In genomic region chr1:248850536-248851251, GRCh38 we compare ENCODE assay signal across 33 cellular contexts. TPM values are rescaled to one million over a fixed set of nuclear protein-coding genes. Genes with fewer than 3 reads are reported as not detected.
DNase-seq lines count a peak whose midpoint lies in the region; ATAC-seq and TF ChIP-seq lines count a peak whose summit lies in the region.
"Had no signal": no experiment of that assay in that cellular context is flagged by ENCODE, and none has a peak within 500 bp of the region (broad histone marks: within the 10 kb centered on the region; RNA-seq: fewer than 3 reads in every experiment).

No MANE protein-coding gene starts in this region.

- no TSS peak for BruUV-seq in IMR-90 (replicated peaks; lab: Mats Ljungman, UMichigan)

- H2BK15ac ChIP-seq in IMR-90 (ENCODE audit: low read depth, low read length) = no peak overlapping the region

- no peak overlapping the region for H3K56ac ChIP-seq in IMR-90 (ENCODE audit: extremely low read depth, insufficient read depth, low read length)

- in situ Hi-C loops in IMR-90 (cut with MboI; ENCODE audit: low sequenced_read_pairs) = no loop called here

- H2BK20ac ChIP-seq in IMR-90 (ENCODE audit: low read depth, low read length) = no peak overlapping the region

- no peaks in the 10 kb centered on the region for H3K4me1 Mint-ChIP-seq in osteocyte (ENCODE audit: unreplicated experiment)
- H3K4me1 Mint-ChIP-seq in stimulated activated naive CD8-positive, alpha-beta T cell treated with anti-CD3 and anti-CD28 coated beads, Interleukin-15, amount 100 ng/mL, for 72 hours = no peaks in the 10 kb centered on the region
- H3K4me1 Mint-ChIP-seq: activated CD4-positive, alpha-beta memory T cell treated with anti-CD3 and anti-CD28 coated beads, Interleukin-2, amount 10 ng/mL, durations not matched to agents 7 days and 5 days had no signal

- H3K4ac ChIP-seq in IMR-90 (ENCODE audit: low read depth, low read length) = no peak overlapping the region

- H2AK9ac ChIP-seq in IMR-90 (replicated peaks; ENCODE audit: low read depth, low read length, poor library complexity) = peak overlapping the region; percentile 23

- H3K36me3 Mint-ChIP-seq in osteocyte (ENCODE audit: unreplicated experiment) = peaks cover 32% of the 10 kb centered on the region

- H3K27me3 ChIP-seq in DND-41 (ENCODE audit: insufficient read depth, low read length, poor library complexity) (no peaks in the 10 kb centered on the region), IMR-90 (ENCODE audit: control insufficient read depth, insufficient read depth, low read length) (no peaks in the 10 kb centered on the region), BE2C (no peaks in the 10 kb centered on the region)
- H3K27me3 ChIP-seq: BLaER1 treated with 17β-estradiol and CSF1 and Interleukin-3, amounts not matched to agents 10 nM and 100 nM; upper lobe of left lung had no signal

- no peaks in the 10 kb centered on the region for H3K27me3 Mint-ChIP-seq in osteocyte (ENCODE audit: unreplicated experiment)
- no peaks in the 10 kb centered on the region for H3K27me3 Mint-ChIP-seq in stimulated activated naive CD8-positive, alpha-beta T cell treated with anti-CD3 and anti-CD28 coated beads, Interleukin-15, amount 100 ng/mL, for 72 hours
- H3K27me3 Mint-ChIP-seq: activated CD4-positive, alpha-beta memory T cell treated with anti-CD3 and anti-CD28 coated beads, Interleukin-2, amount 10 ng/mL, durations not matched to agents 7 days and 5 days; naive B cell; T-helper 17 cell had no signal

- H3K4me3 ChIP-seq in DND-41 (ENCODE audit: low read depth in 1 of 2, low read length in 2 of 2) = no peak overlapping the region
- H3K4me3 ChIP-seq in IMR-90 (ENCODE audit: insufficient read depth, low read depth, low read length) = no peak overlapping the region
- H3K4me3 ChIP-seq in BE2C (ENCODE audit: low read depth, low read length) = no peak overlapping the region
- H3K4me3 ChIP-seq: BLaER1 treated with 17β-estradiol and CSF1 and Interleukin-3, amounts not matched to agents 10 nM and 100 nM; GM23248; psoas muscle; upper lobe of left lung had no signal

- H2BK120ac ChIP-seq in IMR-90 (ENCODE audit: low read depth, low read length) = no peak overlapping the region

- WGBS in IMR-90 (ENCODE audit: extremely low coverage in 2 of 2, insufficient read length in 1 of 2), 2 experiments = no CpG with 5 or more reads among the region's 10 CpGs

- no peak overlapping the region for H3K18ac ChIP-seq in IMR-90 (ENCODE audit: low read depth, low read length)

- H4K91ac ChIP-seq in IMR-90 (ENCODE audit: insufficient read depth, low read depth, low read length) = no peak overlapping the region

- TF ChIP-seq CTCF in DND-41 (IDR thresholded peaks at IDR 0.05; ENCODE audit: borderline replicate concordance, extremely low read depth, low read length, poor library complexity, severe bottlenecking) (no peak), IMR-90 (conservative IDR thresholded peaks at IDR 0.05; ENCODE audit: low read depth, low read length) (no peak), osteocyte (IDR thresholded peaks at IDR 0.05) (no peak), BE2C (IDR thresholded peaks at IDR 0.05; ENCODE audit: low read depth, low read length) (no peak)

- 0 out of 2 replicates have a peak, but pooled peaks cover 3% of the 10 kb centered on the region for H3K4me1 ChIP-seq in DND-41 (ENCODE audit: insufficient read depth, low read length)
- no peaks in the 10 kb centered on the region for H3K4me1 ChIP-seq in IMR-90 (ENCODE audit: control insufficient read depth, insufficient read depth, low read length)
- no peaks in the 10 kb centered on the region for H3K4me1 ChIP-seq in BE2C
- H3K4me1 ChIP-seq: psoas muscle had no signal

- peaks cover 11 to 17% of the 10 kb centered on the region in 2 experiments for H3K79me1 ChIP-seq in IMR-90 (ENCODE audit: low read depth in 1 of 2, low read length in 2 of 2)

- H3K27ac Mint-ChIP-seq in osteocyte (ENCODE audit: unreplicated experiment) = no peak overlapping the region
- no peak overlapping the region for H3K27ac Mint-ChIP-seq in stimulated activated naive CD8-positive, alpha-beta T cell treated with anti-CD3 and anti-CD28 coated beads, Interleukin-15, amount 100 ng/mL, for 72 hours
- H3K27ac Mint-ChIP-seq: activated CD4-positive, alpha-beta memory T cell treated with anti-CD3 and anti-CD28 coated beads, Interleukin-2, amount 10 ng/mL, durations not matched to agents 7 days and 5 days; stimulated activated effector memory CD8-positive, alpha-beta T cell treated with anti-CD3 and anti-CD28 coated beads, Interleukin-12 subunit alpha, Interleukin-12 subunit beta, amount 100 ng/mL, for 72 hours; T-helper 17 cell had no signal

- no peak for TF ChIP-seq POLR2A in IMR-90 (IDR thresholded peaks at IDR 0.05; ENCODE audit: low read depth, low read length)

- no peak overlapping the region for H3K27ac ChIP-seq in DND-41 (ENCODE audit: low read length)
- no peak overlapping the region for H3K27ac ChIP-seq in IMR-90 (ENCODE audit: insufficient read depth, low read length)
- H3K27ac ChIP-seq: GM23248, psoas muscle had no signal

- H3K4me3 Mint-ChIP-seq in osteocyte (ENCODE audit: unreplicated experiment) = no peak overlapping the region
- H3K4me3 Mint-ChIP-seq in stimulated activated naive CD8-positive, alpha-beta T cell treated with anti-CD3 and anti-CD28 coated beads, Interleukin-15, amount 100 ng/mL, for 72 hours = no peak overlapping the region
- H3K4me3 Mint-ChIP-seq: activated CD4-positive, alpha-beta memory T cell treated with anti-CD3 and anti-CD28 coated beads, Interleukin-2, amount 10 ng/mL, durations not matched to agents 7 days and 5 days; naive B cell; stimulated activated effector memory CD8-positive, alpha-beta T cell treated with anti-CD3 and anti-CD28 coated beads, Interleukin-12 subunit alpha, Interleukin-12 subunit beta, amount 100 ng/mL, for 72 hours; T-helper 17 cell had no signal

- DNase-seq in DND-41 (no peak), IMR-90 (no peak), ecto neural progenitor cell (ENCODE audit: low spot score) (peak; percentile 31), osteocyte (ENCODE audit: extremely low spot score, unreplicated experiment) (peak; percentile 62), BE2C (no peak)
- no peak for DNase-seq in stimulated activated naive CD8-positive, alpha-beta T cell treated with anti-CD3 and anti-CD28 coated beads, Interleukin-15, amount 100 ng/mL, for 72 hours
- DNase-seq: activated CD4-positive, alpha-beta memory T cell treated with anti-CD3 and anti-CD28 coated beads, Interleukin-2, amount 10 ng/mL, durations not matched to agents 7 days and 5 days; activated CD4-positive, alpha-beta T cell treated with anti-CD3 and anti-CD28 coated beads for 1 hour; activated effector memory CD4-positive, alpha-beta T cell treated with Interleukin-2 at 50 U/mL for 16 hours; aorta; caudate nucleus; cortex of kidney; GM23248; head of caudate nucleus; Kasumi-1; kidney; midbrain; naive B cell; NCI-H1417; NCI-H2029; NCI-H526 treated with DMSO at 0.1 percent for 48 hours; NK-92 treated with Interleukin-12 subunit alpha and Interleukin-12 subunit beta, amount 100 ng/mL, for 24 hours; psoas muscle; stimulated activated CD4-positive, alpha-beta T cell treated with anti-CD3 and anti-CD28 coated beads, Interleukin-4, amount 100 ng/mL, for 4 hours; T-helper 17 cell; upper lobe of left lung had no signal

- H4K5ac ChIP-seq in IMR-90 (ENCODE audit: low read depth, low read length) = no peak overlapping the region

- intact Hi-C loops in IMR-90 (cut with micrococcal nuclease) = no loop called here

- no peak overlapping the region for H3K14ac ChIP-seq in IMR-90 (replicated peaks; ENCODE audit: low read depth, low read length)

- no peak overlapping the region for H2AK5ac ChIP-seq in IMR-90 (ENCODE audit: low read depth, low read length)

- H3K9me3 ChIP-seq in DND-41 (ENCODE audit: insufficient read depth, low read length, severe bottlenecking) = no peaks in the 10 kb centered on the region
- no peaks in the 10 kb centered on the region for H3K9me3 ChIP-seq in IMR-90 (ENCODE audit: control insufficient read depth, insufficient read depth, low read length)
- H3K9me3 ChIP-seq in BE2C = no peaks in the 10 kb centered on the region
- H3K9me3 ChIP-seq: BLaER1 treated with 17β-estradiol and CSF1 and Interleukin-3, amounts not matched to agents 10 nM and 100 nM; psoas muscle; upper lobe of left lung had no signal

- no peak overlapping the region for H4K8ac ChIP-seq in IMR-90 (ENCODE audit: low read depth in 2 of 2, low read length in 2 of 2)

- H2AFZ ChIP-seq in DND-41 (ENCODE audit: low read depth, low read length) = no peak overlapping the region
- no peak overlapping the region for H2AFZ ChIP-seq in IMR-90 (replicated peaks; ENCODE audit: low read length, poor library complexity)
- H2AFZ ChIP-seq: GM23248 had no signal

- H4K20me1 ChIP-seq in DND-41 (ENCODE audit: insufficient read depth, low read length) (peaks cover 23% of the 10 kb centered on the region; the same call in 1 of the 2 replicates), IMR-90 (ENCODE audit: insufficient read depth, low read length) (no peaks in the 10 kb centered on the region; the same call in 1 of the 2 replicates)

- ATAC-seq in DND-41 (ENCODE audit: insufficient read depth, low read depth) = peak; percentile 11; the same call in 1 of the 3 replicates
- no peak for ATAC-seq in IMR-90 (ENCODE audit: low read depth)
- no peak for ATAC-seq in HG03280 (IDR thresholded peaks at IDR 0.05; ENCODE audit: unreplicated experiment)
- ATAC-seq in stimulated activated naive CD8-positive, alpha-beta T cell treated with anti-CD3 and anti-CD28 coated beads, Interleukin-15, amount 100 ng/mL, for 72 hours = no peak
- ATAC-seq in GM18517 (IDR thresholded peaks at IDR 0.05; ENCODE audit: unreplicated experiment) = no peak
- ATAC-seq: esophagus mucosa, SK-N-SH treated with all-trans-retinoic acid at 6 μM for 48 hours, T-helper 17 cell had no signal

- no peak overlapping the region for H3K9ac ChIP-seq in DND-41 (ENCODE audit: low read depth, low read length)
- no peak overlapping the region for H3K9ac ChIP-seq in IMR-90 (ENCODE audit: low read depth, low read length)
- H3K9ac ChIP-seq: BLaER1 treated with 17β-estradiol and CSF1 and Interleukin-3, amounts not matched to agents 10 nM and 100 nM; GM23248 had no signal

- H3K4me2 ChIP-seq in DND-41 (ENCODE audit: insufficient read depth, low read length) = no peak overlapping the region
- no peak overlapping the region for H3K4me2 ChIP-seq in IMR-90 (ENCODE audit: low read depth, low read length)

- dilution Hi-C loops in IMR-90 (cut with HindIII; ENCODE audit: low sequenced_read_pairs, unreplicated experiment) = no loop called here

- CTCF ChIA-PET in IMR-90 (lab: Yijun Ruan, JAX) = no interaction called here

- no peak for TF ChIP-seq RAD21 in IMR-90 (IDR thresholded peaks at IDR 0.05; ENCODE audit: low read length)

- H3K23ac ChIP-seq in IMR-90 (ENCODE audit: low read depth, low read length) = no peak overlapping the region

- H3K79me2 ChIP-seq in DND-41 (ENCODE audit: insufficient read depth, low read length) = peaks cover 9% of the 10 kb centered on the region; the same call in 1 of the 2 replicates

- H3K9me1 ChIP-seq in IMR-90 (ENCODE audit: insufficient read depth, low read length) = peaks cover 11% of the 10 kb centered on the region; the same call in 1 of the 2 replicates

- no peak overlapping the region for H2BK5ac ChIP-seq in IMR-90 (ENCODE audit: low read depth, low read length, poor library complexity, severe bottlenecking)

- H3K9me3 Mint-ChIP-seq in osteocyte (ENCODE audit: unreplicated experiment) = no peaks in the 10 kb centered on the region
- no peaks in the 10 kb centered on the region for H3K9me3 Mint-ChIP-seq in stimulated activated naive CD8-positive, alpha-beta T cell treated with anti-CD3 and anti-CD28 coated beads, Interleukin-15, amount 100 ng/mL, for 72 hours
- H3K9me3 Mint-ChIP-seq: activated CD4-positive, alpha-beta memory T cell treated with anti-CD3 and anti-CD28 coated beads, Interleukin-2, amount 10 ng/mL, durations not matched to agents 7 days and 5 days; activated naive CD4-positive, alpha-beta T cell treated with anti-CD3 and anti-CD28 coated beads, Interleukin-2, amount 50 U/mL, for 72 hours; naive B cell; stimulated activated effector memory CD8-positive, alpha-beta T cell treated with anti-CD3 and anti-CD28 coated beads, Interleukin-12 subunit alpha, Interleukin-12 subunit beta, amount 100 ng/mL, for 72 hours had no signal

- H3K36me3 ChIP-seq in DND-41 (ENCODE audit: insufficient read depth, low read length) (peaks cover 98% of the 10 kb centered on the region), IMR-90 (ENCODE audit: control insufficient read depth, insufficient read depth, low read length) (peaks cover 66% of the 10 kb centered on the region), BE2C (peaks cover 74% of the 10 kb centered on the region)

- POLR2A ChIA-PET in IMR-90 (lab: Charles Lee; ENCODE audit: unreplicated experiment) = no interaction called here

RNA-seq across cellular contexts. Expression of gene ZNF692, which starts 8.2 kb away (rescaled TPM):
- total RNA-seq in IMR-90 (2012; rRNA removed) = 6.9 and 7.3 TPM in 2 replicates
- polyA plus RNA-seq in IMR-90 (2012; rRNA removed) = 50.4 and 51.5 TPM in 2 replicates
- 19.6 and 20.7 TPM in 2 replicates for polyA plus RNA-seq in IMR-90 (2012; cell fraction: cytosol; rRNA removed)
- polyA plus RNA-seq in IMR-90 (2012; cell fraction: nucleus; rRNA removed; ENCODE audit: low replicate concordance) = 340 and 590 TPM in 2 replicates
- total RNA-seq in osteocyte = 32.1 and 39.9 TPM in 2 replicates
- 68.6 TPM for polyA plus RNA-seq in BE2C (2012; ENCODE audit: insufficient read depth, insufficient read length, low read depth)

RNA-seq across cellular contexts. Expression of gene ZNF672, which starts 12.7 kb away (rescaled TPM):
- total RNA-seq in IMR-90 (2012; rRNA removed) (6.6 and 6.9 TPM in 2 replicates), osteocyte (21.1 and 24.1 TPM in 2 replicates)
- 12.6 and 16.2 TPM in 2 replicates for polyA plus RNA-seq in IMR-90 (2012; rRNA removed)
- polyA plus RNA-seq in IMR-90 (2012; cell fraction: cytosol; rRNA removed) = 10.4 and 15.2 TPM in 2 replicates
- polyA plus RNA-seq in IMR-90 (2012; cell fraction: nucleus; rRNA removed; ENCODE audit: low replicate concordance) = 16.8 and 30.7 TPM in 2 replicates
- polyA plus RNA-seq in BE2C (2012; ENCODE audit: insufficient read depth, insufficient read length, low read depth) = 26.8 TPM

RNA-seq across cellular contexts. Expression of gene SH3BP5L, which starts 25.0 kb away (rescaled TPM):
- total RNA-seq in IMR-90 (2012; rRNA removed) (23.3 and 25.0 TPM in 2 replicates), osteocyte (32.4 and 33.2 TPM in 2 replicates)
- polyA plus RNA-seq in IMR-90 (2012; rRNA removed) = 35.6 and 35.9 TPM in 2 replicates
- polyA plus RNA-seq in IMR-90 (2012; cell fraction: cytosol; rRNA removed) = 29.6 TPM in 2 replicates
- polyA plus RNA-seq in IMR-90 (2012; cell fraction: nucleus; rRNA removed; ENCODE audit: low replicate concordance) = 49.6 and 76.9 TPM in 2 replicates
- 76.4 TPM for polyA plus RNA-seq in BE2C (2012; ENCODE audit: insufficient read depth, insufficient read length, low read depth)

RNA-seq across cellular contexts. Expression of gene PGBD2, which starts 55.3 kb away (rescaled TPM):
- total RNA-seq in IMR-90 (2012; rRNA removed) = 6.7 and 6.8 TPM in 2 replicates
- 4.8 TPM in 2 replicates for polyA plus RNA-seq in IMR-90 (2012; rRNA removed)
- polyA plus RNA-seq in IMR-90 (2012; cell fraction: cytosol; rRNA removed) = 1.5 and 1.6 TPM in 2 replicates
- 7.1 and 14.8 TPM in 2 replicates for polyA plus RNA-seq in IMR-90 (2012; cell fraction: nucleus; rRNA removed; ENCODE audit: low replicate concordance)
- total RNA-seq in osteocyte = 8.3 and 9.4 TPM in 2 replicates
- polyA plus RNA-seq in BE2C (2012; ENCODE audit: insufficient read depth, insufficient read length, low read depth) = 4.1 TPM

Comparison
In these comparisons a context has a peak if more than half of its experiments do, and no peak if none do; other contexts are left out.
1. DNase-seq: peak in ecto neural progenitor cell (single experiment) and osteocyte (single experiment); none in DND-41 (single experiment), IMR-90 (single experiment), BE2C (single experiment) and stimulated activated naive CD8-positive, alpha-beta T cell treated with anti-CD3 and anti-CD28 coated beads, Interleukin-15, amount 100 ng/mL, for 72 hours (0 of 2).